In the genomic region with DNA sequence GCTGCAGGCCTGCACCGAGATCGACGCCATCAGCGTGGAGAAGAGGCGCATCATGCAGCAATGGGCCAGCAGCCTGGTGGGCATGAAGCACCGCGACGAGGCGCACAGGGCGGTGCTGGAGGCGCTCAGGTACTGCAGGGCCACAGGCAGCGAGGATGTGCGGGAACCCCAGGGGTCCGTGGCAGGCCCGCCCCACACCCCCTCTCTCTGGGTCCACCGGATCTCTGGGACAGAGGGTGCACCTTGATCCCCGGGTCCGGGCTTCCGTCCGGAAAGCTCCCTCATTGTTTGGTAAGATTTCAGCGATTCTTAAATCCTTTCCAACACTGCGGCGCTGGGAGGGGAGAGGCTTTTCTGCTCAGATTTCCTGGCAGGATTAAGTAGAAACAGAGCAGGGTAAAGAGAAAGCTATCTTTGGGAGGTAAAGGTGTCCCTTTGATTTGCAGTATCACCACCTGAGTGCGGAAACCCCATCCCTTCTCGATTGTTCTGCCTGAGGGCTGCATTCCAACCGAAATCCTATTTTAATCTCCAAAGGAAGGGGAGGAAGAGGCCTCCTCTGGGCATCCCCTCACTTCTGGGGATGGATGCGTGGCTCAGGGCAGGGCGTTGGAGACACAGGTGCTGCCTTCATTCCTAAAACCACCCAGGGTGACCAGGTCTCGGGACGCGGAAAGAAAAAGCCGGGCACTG, we compare ENCODE assay signal across 23 cellular contexts. TPM values are rescaled to one million over a fixed set of nuclear protein-coding genes. Genes with fewer than 3 reads are reported as not detected.
DNase-seq lines count a peak whose midpoint lies in the region; ATAC-seq, FAIRE-seq and TF ChIP-seq lines count a peak whose summit lies in the region.
"Had no signal": no experiment of that assay in that cellular context is flagged by ENCODE, and none has a peak within 500 bp of the region (broad histone marks: within the 10 kb centered on the region; RNA-seq: fewer than 3 reads in every experiment).

No MANE protein-coding gene starts in this region.

- no peaks in the 10 kb centered on the region for H3K36me3 Mint-ChIP-seq in activated T-helper 17 cell treated with anti-CD3 and anti-CD28 coated beads, Interleukin-2, amount 50 U/mL, for 72 hours (ENCODE audit: low read depth)
- H3K36me3 Mint-ChIP-seq: naive thymus-derived CD8-positive, alpha-beta T cell; T-cell had no signal

- no peaks in the 10 kb centered on the region for H4K20me1 ChIP-seq in keratinocyte (ENCODE audit: control insufficient read depth, extremely low read depth, insufficient read depth, low read length)

- H3K4me3 ChIP-seq in WERI-Rb-1 (ENCODE audit: low read depth, low read length) (no peak overlapping the region), keratinocyte (ENCODE audit: control insufficient read depth in 2 of 3, extremely low read depth in 1 of 3, insufficient read depth in 2 of 3, low read depth in 1 of 3, low read length in 3 of 3) (no peak overlapping the region)
- H3K4me3 ChIP-seq: body of pancreas, SJSA1, thoracic aorta had no signal

- H3K4me2 ChIP-seq in keratinocyte (ENCODE audit: control insufficient read depth, extremely low read depth, insufficient read depth, low read depth, low read length), result peak overlapping the region; percentile 20

- no peaks in the 10 kb centered on the region for H3K79me2 ChIP-seq in keratinocyte (ENCODE audit: control insufficient read depth, insufficient read depth, low read length)

- no peak for ATAC-seq in activated T-helper 17 cell treated with anti-CD3 and anti-CD28 coated beads, Interleukin-2, amount 50 U/mL, for 72 hours (replicated peaks)
- ATAC-seq: body of pancreas; left lobe of liver; naive thymus-derived CD8-positive, alpha-beta T cell; sciatic nerve; stimulated activated naive CD8-positive, alpha-beta T cell treated with anti-CD3 and anti-CD28 coated beads, Interleukin-15, Interleukin-2, amounts not matched to agents 100 U/mL and 50 U/mL, for 24 hours; T-cell had no signal

- H3K27ac Mint-ChIP-seq in activated T-helper 17 cell treated with anti-CD3 and anti-CD28 coated beads, Interleukin-2, amount 50 U/mL, for 72 hours, result no peak overlapping the region
- H3K27ac Mint-ChIP-seq: naive thymus-derived CD8-positive, alpha-beta T cell; T-cell had no signal

- dilution Hi-C loops in keratinocyte (cut with MboI; ENCODE audit: extremely low pct_ligation_motif_present, low sequenced_read_pairs), result no loop called here

- H3K9me1 ChIP-seq in keratinocyte (ENCODE audit: control insufficient read depth, extremely low read depth, insufficient read depth, low read length), result no peaks in the 10 kb centered on the region

- H3K27me3 Mint-ChIP-seq in activated T-helper 17 cell treated with anti-CD3 and anti-CD28 coated beads, Interleukin-2, amount 50 U/mL, for 72 hours, result peaks cover 5% of the 10 kb centered on the region
- H3K27me3 Mint-ChIP-seq: naive thymus-derived CD8-positive, alpha-beta T cell; T-cell had no signal

- H3K9ac ChIP-seq in keratinocyte (ENCODE audit: control insufficient read depth, extremely low read depth, insufficient read depth, low read length), result no peak overlapping the region

- H3K4me3 Mint-ChIP-seq in activated T-helper 17 cell treated with anti-CD3 and anti-CD28 coated beads, Interleukin-2, amount 50 U/mL, for 72 hours, result no peak overlapping the region
- H3K4me3 Mint-ChIP-seq: naive thymus-derived CD8-positive, alpha-beta T cell; T-cell had no signal

- H3K27me3 ChIP-seq in WERI-Rb-1 (ENCODE audit: insufficient read depth, low read depth, severe bottlenecking) (no peaks in the 10 kb centered on the region), keratinocyte (ENCODE audit: control insufficient read depth, extremely low read depth, insufficient read depth, low read length) (peaks cover 14% of the 10 kb centered on the region)
- H3K27me3 ChIP-seq: BE2C, body of pancreas, SJSA1 had no signal

- H3K27ac ChIP-seq in WERI-Rb-1, result peak overlapping the region; percentile 29; the same call in 1 of the 2 replicates
- no peak overlapping the region for H3K27ac ChIP-seq in keratinocyte (ENCODE audit: control insufficient read depth, insufficient read depth, low read length)
- H3K27ac ChIP-seq: epithelial cell of prostate, SJSA1, thoracic aorta had no signal

- H3K9me3 ChIP-seq in WERI-Rb-1 (ENCODE audit: severe bottlenecking) (no peaks in the 10 kb centered on the region), keratinocyte (ENCODE audit: control insufficient read depth, low read depth, low read length) (no peaks in the 10 kb centered on the region)
- H3K9me3 ChIP-seq: BE2C, body of pancreas, SJSA1, thoracic aorta had no signal

- H3K36me3 ChIP-seq in WERI-Rb-1 (peaks cover 3% of the 10 kb centered on the region; the same call in 1 of the 2 replicates), keratinocyte (ENCODE audit: control insufficient read depth in 2 of 2, extremely low read depth in 1 of 2, insufficient read depth in 2 of 2, low read length in 2 of 2) (no peaks in the 10 kb centered on the region)
- H3K36me3 ChIP-seq: BE2C, SJSA1, thoracic aorta had no signal

- H3K4me1 Mint-ChIP-seq in activated T-helper 17 cell treated with anti-CD3 and anti-CD28 coated beads, Interleukin-2, amount 50 U/mL, for 72 hours, result no peaks in the 10 kb centered on the region

- DNase-seq in ELF-1 (ENCODE audit: low read depth, low spot score) (peak; percentile 49), WERI-Rb-1 (peak; percentile 36), keratinocyte (ENCODE audit: low read depth, low spot score) (no peak), T-helper 1 cell (no peak), NCI-H187 treated with DMSO at 0.1 percent for 48 hours (lab: John Stamatoyannopoulos, UW) (no peak)
- DNase-seq: activated CD4-positive, alpha-beta T cell treated with anti-CD3 and anti-CD28 coated beads for 1 hour; activated gamma-delta T cell treated with Interleukin-2 at 50 U/mL for 16 hours; BE2C; body of pancreas; DMS79; GOT3; naive thymus-derived CD8-positive, alpha-beta T cell; NCI-H1092 treated with DMSO at 0.1 percent for 48 hours; NCI-H2029 treated with DMSO at 0.1 percent for 48 hours; NCI-H226; stimulated activated naive CD8-positive, alpha-beta T cell treated with anti-CD3 and anti-CD28 coated beads, Interleukin-15, Interleukin-2, amounts not matched to agents 100 U/mL and 50 U/mL, for 24 hours; T-cell had no signal

- H3K9me3 Mint-ChIP-seq in activated T-helper 17 cell treated with anti-CD3 and anti-CD28 coated beads, Interleukin-2, amount 50 U/mL, for 72 hours, result no peaks in the 10 kb centered on the region
- H3K9me3 Mint-ChIP-seq: T-cell had no signal

- no peak for FAIRE-seq in keratinocyte (lab: Jason Lieb, UNC)

- H3K4me1 ChIP-seq in keratinocyte (ENCODE audit: control insufficient read depth, extremely low read depth, insufficient read depth, low read length), result no peaks in the 10 kb centered on the region
- H3K4me1 ChIP-seq: BE2C had no signal

- TF ChIP-seq CTCF in WERI-Rb-1 (IDR thresholded peaks at IDR 0.05; ENCODE audit: low read depth, low read length) (no peak), keratinocyte (optimal IDR thresholded peaks at IDR 0.05 in 1 of 3, IDR thresholded peaks at IDR 0.05 in 1 of 3, conservative IDR thresholded peaks at IDR 0.05 in 1 of 3; ENCODE audit: extremely low read depth in 1 of 3, insufficient read depth in 2 of 3, low read length in 3 of 3) (no peak)

- H2AFZ ChIP-seq in keratinocyte (ENCODE audit: control insufficient read depth, low read length), result no peak overlapping the region

RNA-seq across cellular contexts. Expression of a gene that starts 29.2 kb away (rescaled TPM):
- polyA plus RNA-seq in keratinocyte, result 1.9 to 2.4 TPM (median 2.2 TPM) in 3 replicates
- 2.0 TPM for polyA plus RNA-seq in keratinocyte (2011; ENCODE audit: low read depth)
- 0.61 and 0.86 TPM in 2 replicates for polyA plus RNA-seq in keratinocyte (2011; cell fraction: cytosol; rRNA removed)
- polyA plus RNA-seq in keratinocyte (2011; cell fraction: nucleus; rRNA removed), result 5.0 and 9.9 TPM in 2 replicates
- polyA plus RNA-seq in keratinocyte (2012; ENCODE audit: low replicate concordance), result 2.0 and 2.3 TPM in 2 replicates
- polyA minus RNA-seq in keratinocyte, result 1.7 to 3.2 TPM in 2 of 3 replicates, not detected in the other
- 1.3 TPM for polyA minus RNA-seq in keratinocyte (2011; cell fraction: cytosol; rRNA and poly(A)+ RNA removed)
- polyA minus RNA-seq in keratinocyte (2011; cell fraction: nucleus; rRNA and poly(A)+ RNA removed), result 1.4 and 2.6 TPM in 2 replicates
- total RNA-seq in activated T-helper 17 cell treated with anti-CD3 and anti-CD28 coated beads, Interleukin-2, amount 50 U/mL, for 72 hours, result under 1 TPM in 1 of 2 donors, not detected in 1; 0.69 TPM

RNA-seq across cellular contexts. Expression of a gene that starts 30.0 kb away (rescaled TPM):
- polyA plus RNA-seq in keratinocyte, result 8.4 to 8.9 TPM (median 8.6 TPM) in 3 replicates
- polyA plus RNA-seq in keratinocyte (2011; ENCODE audit: low read depth), result 7.6 TPM
- polyA plus RNA-seq in keratinocyte (2011; cell fraction: cytosol; rRNA removed), result 7.0 and 10.1 TPM in 2 replicates
- polyA plus RNA-seq in keratinocyte (2011; cell fraction: nucleus; rRNA removed), result 17.8 and 20.4 TPM in 2 replicates
- polyA plus RNA-seq in keratinocyte (2012; ENCODE audit: low replicate concordance), result 8.1 and 20.8 TPM in 2 replicates
- 16.6 to 43.1 TPM (median 17.1 TPM) in 3 replicates for polyA minus RNA-seq in keratinocyte
- polyA minus RNA-seq in keratinocyte (2011; cell fraction: cytosol; rRNA and poly(A)+ RNA removed), result 16.3 TPM
- 15.3 and 25.3 TPM in 2 replicates for polyA minus RNA-seq in keratinocyte (2011; cell fraction: nucleus; rRNA and poly(A)+ RNA removed)
- 1 to 10 TPM; 1.6 to 1.8 TPM for total RNA-seq in activated T-helper 17 cell treated with anti-CD3 and anti-CD28 coated beads, Interleukin-2, amount 50 U/mL, for 72 hours

RNA-seq across cellular contexts. Expression of a gene that starts 35.8 kb away (rescaled TPM):
- polyA plus RNA-seq in keratinocyte, result 3.2 to 9.8 TPM (median 5.8 TPM) in 3 replicates
- polyA plus RNA-seq in keratinocyte (2011; ENCODE audit: low read depth), result 8.9 TPM
- polyA plus RNA-seq in keratinocyte (2011; cell fraction: cytosol; rRNA removed), result 2.3 and 7.6 TPM in 2 replicates
- 28.2 and 48.8 TPM in 2 replicates for polyA plus RNA-seq in keratinocyte (2011; cell fraction: nucleus; rRNA removed)
- polyA plus RNA-seq in keratinocyte (2012; ENCODE audit: low replicate concordance), result 18.0 and 34.2 TPM in 2 replicates
- polyA minus RNA-seq in keratinocyte, result 2.8 to 8.1 TPM (median 5.3 TPM) in 3 replicates
- polyA minus RNA-seq in keratinocyte (2011; cell fraction: cytosol; rRNA and poly(A)+ RNA removed), result 20.1 TPM
- 26.7 and 27.4 TPM in 2 replicates for polyA minus RNA-seq in keratinocyte (2011; cell fraction: nucleus; rRNA and poly(A)+ RNA removed)
- total RNA-seq in activated T-helper 17 cell treated with anti-CD3 and anti-CD28 coated beads, Interleukin-2, amount 50 U/mL, for 72 hours, result 10 to 100 TPM; 15.0 to 33.0 TPM

Comparison
In these comparisons a context has a peak if more than half of its experiments do, and no peak if none do; other contexts are left out.
1. DNase-seq: peak in ELF-1 (single experiment) and WERI-Rb-1 (single experiment); none in keratinocyte (single experiment), T-helper 1 cell (0 of 5) and NCI-H187 treated with DMSO at 0.1 percent for 48 hours (single experiment).